ENCODE assay signal across 14 cellular contexts in the genomic region with DNA sequence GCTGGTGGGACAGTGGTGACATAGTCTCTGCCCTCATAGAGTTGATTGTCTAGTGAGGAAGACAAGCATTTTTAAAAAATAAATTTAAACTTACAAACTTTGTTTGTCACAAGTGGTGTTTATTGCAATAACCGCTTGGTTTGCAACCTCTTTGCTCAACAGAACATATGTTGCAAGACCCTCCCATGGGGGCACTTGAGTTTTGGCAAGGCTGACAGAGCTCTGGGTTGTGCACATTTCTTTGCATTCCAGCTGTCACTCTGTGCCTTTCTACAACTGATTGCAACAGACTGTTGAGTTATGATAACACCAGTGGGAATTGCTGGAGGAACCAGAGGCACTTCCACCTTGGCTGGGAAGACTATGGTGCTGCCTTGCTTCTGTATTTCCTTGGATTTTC. TPM values are rescaled to one million over a fixed set of nuclear protein-coding genes. Genes with fewer than 3 reads are reported as not detected.
A peak's percentile ranks its signal among the peaks of the same experiment; 100 is the strongest.
DNase-seq lines count a peak whose midpoint lies in the region; ATAC-seq and TF ChIP-seq lines count a peak whose summit lies in the region.
"Had no signal": no experiment of that assay in that cellular context is flagged by ENCODE, and none has a peak within 500 bp of the region (broad histone marks: within the 10 kb centered on the region; RNA-seq: fewer than 3 reads in every experiment).

No MANE protein-coding gene starts in this region.

- TF ChIP-seq CTCF in lower leg skin (IDR thresholded peaks at IDR 0.05): no peak
- TF ChIP-seq CTCF in upper lobe of right lung (IDR thresholded peaks at IDR 0.05): no peak

- H3K4me3 ChIP-seq in lower leg skin (ENCODE audit: low read depth, poor library complexity, severe bottlenecking) (no peak overlapping the region), upper lobe of right lung (no peak overlapping the region)
- H3K4me3 ChIP-seq: A549, HAP-1 had no signal

- H3K4me3 Mint-ChIP-seq in stimulated activated memory B cell treated with anti-CD40 and anti-IgM and Interleukin-4, amounts not matched to agents 10 μg/mL and 1 μg/mL and 100 μg/mL, for 72 hours: no peak overlapping the region
- H3K4me3 Mint-ChIP-seq: naive thymus-derived CD8-positive, alpha-beta T cell had no signal

- no peaks in the 10 kb centered on the region for H3K4me1 Mint-ChIP-seq in stimulated activated memory B cell treated with anti-CD40 and anti-IgM and Interleukin-4, amounts not matched to agents 10 μg/mL and 1 μg/mL and 100 μg/mL, for 72 hours
- H3K4me1 Mint-ChIP-seq: naive thymus-derived CD8-positive, alpha-beta T cell had no signal

- WGBS in lower leg skin, 2 donors: 52 to 58% methylated on average over 1 of the region's 1 CpG

- H3K27me3 ChIP-seq in upper lobe of right lung: no peaks in the 10 kb centered on the region

- DNase-seq in NOMO-1 (lab: John Stamatoyannopoulos, UW; ENCODE audit: unreplicated experiment in 2 of 2) (peak; percentile 27 to 32), NOMO-1 treated with dmso at 0.1 percent for 144 hours (lab: John Stamatoyannopoulos, UW; ENCODE audit: unreplicated experiment) (no peak), ecto neural progenitor cell (ENCODE audit: low spot score) (peak; percentile 3), lower leg skin (ENCODE audit: low spot score in 2 of 2) (peak; percentile 86 to 97), upper lobe of right lung (peak; percentile 70)
- DNase-seq in activated CD4-positive, alpha-beta T cell treated with anti-CD3 and anti-CD28 coated beads for 4 hours: no peak
- DNase-seq: GF-D8; naive thymus-derived CD8-positive, alpha-beta T cell; NCI-H2029 treated with DMSO at 0.1 percent for 48 hours; stimulated activated CD4-positive, alpha-beta T cell treated with anti-CD3 and anti-CD28 coated beads, Interleukin-2, amount 100 ng/mL, for 24 hours had no signal

- no peaks in the 10 kb centered on the region for H3K9me3 ChIP-seq in upper lobe of right lung
- H3K9me3 ChIP-seq: A549, HAP-1 had no signal

- intact Hi-C loops in lower leg skin (cut with DNase I; ENCODE audit: low total_unique reads): no loop called here
- intact Hi-C loops in upper lobe of right lung (cut with DNase I): no loop called here

- H3K36me3 Mint-ChIP-seq in stimulated activated memory B cell treated with anti-CD40 and anti-IgM and Interleukin-4, amounts not matched to agents 10 μg/mL and 1 μg/mL and 100 μg/mL, for 72 hours: no peaks in the 10 kb centered on the region

- H3K27ac Mint-ChIP-seq in stimulated activated memory B cell treated with anti-CD40 and anti-IgM and Interleukin-4, amounts not matched to agents 10 μg/mL and 1 μg/mL and 100 μg/mL, for 72 hours: no peak overlapping the region

- peaks cover 30% of the 10 kb centered on the region for H3K4me1 ChIP-seq in upper lobe of right lung
- H3K4me1 ChIP-seq: HAP-1 had no signal

- TF ChIP-seq POLR2A in lower leg skin (IDR thresholded peaks at IDR 0.05): no peak

- ATAC-seq in upper lobe of right lung (peak; percentile 77), GM19328 (IDR thresholded peaks at IDR 0.05; ENCODE audit: unreplicated experiment) (no peak)
- ATAC-seq in stimulated activated memory B cell treated with anti-CD40 and anti-IgM and Interleukin-4, amounts not matched to agents 10 μg/mL and 1 μg/mL and 100 μg/mL, for 72 hours: no peak
- ATAC-seq: A549; naive thymus-derived CD8-positive, alpha-beta T cell had no signal

- peak overlapping the region; percentile 76 for H3K27ac ChIP-seq in upper lobe of right lung
- H3K27ac ChIP-seq: A549 had no signal

- no peaks in the 10 kb centered on the region for H3K9me3 Mint-ChIP-seq in stimulated activated memory B cell treated with anti-CD40 and anti-IgM and Interleukin-4, amounts not matched to agents 10 μg/mL and 1 μg/mL and 100 μg/mL, for 72 hours
- H3K9me3 Mint-ChIP-seq: naive thymus-derived CD8-positive, alpha-beta T cell had no signal

- H3K27me3 Mint-ChIP-seq in stimulated activated memory B cell treated with anti-CD40 and anti-IgM and Interleukin-4, amounts not matched to agents 10 μg/mL and 1 μg/mL and 100 μg/mL, for 72 hours: peaks cover 39% of the 10 kb centered on the region

- no peaks in the 10 kb centered on the region for H3K36me3 ChIP-seq in upper lobe of right lung
- H3K36me3 ChIP-seq: HAP-1 had no signal

RNA-seq across cellular contexts. Expression of gene LAMC2, which starts 58.4 kb away (rescaled TPM):
- 10 to 100 TPM; 29.6 to 36.8 (median 33.1) TPM for total RNA-seq in lower leg skin
- total RNA-seq in upper lobe of right lung: 42.2 TPM
- total RNA-seq: naive thymus-derived CD8-positive, alpha-beta T cell had no signal

Comparison
In these comparisons a context has a peak if more than half of its experiments do, and no peak if none do; other contexts are left out.
1. DNase-seq: peak in NOMO-1 (2 of 2), ecto neural progenitor cell (single experiment), lower leg skin (2 of 2) and upper lobe of right lung (single experiment); none in NOMO-1 treated with dmso at 0.1 percent for 144 hours (single experiment) and activated CD4-positive, alpha-beta T cell treated with anti-CD3 and anti-CD28 coated beads for 4 hours (0 of 2).